10 cellular contexts compared by ENCODE assay signal in the genomic region with DNA sequence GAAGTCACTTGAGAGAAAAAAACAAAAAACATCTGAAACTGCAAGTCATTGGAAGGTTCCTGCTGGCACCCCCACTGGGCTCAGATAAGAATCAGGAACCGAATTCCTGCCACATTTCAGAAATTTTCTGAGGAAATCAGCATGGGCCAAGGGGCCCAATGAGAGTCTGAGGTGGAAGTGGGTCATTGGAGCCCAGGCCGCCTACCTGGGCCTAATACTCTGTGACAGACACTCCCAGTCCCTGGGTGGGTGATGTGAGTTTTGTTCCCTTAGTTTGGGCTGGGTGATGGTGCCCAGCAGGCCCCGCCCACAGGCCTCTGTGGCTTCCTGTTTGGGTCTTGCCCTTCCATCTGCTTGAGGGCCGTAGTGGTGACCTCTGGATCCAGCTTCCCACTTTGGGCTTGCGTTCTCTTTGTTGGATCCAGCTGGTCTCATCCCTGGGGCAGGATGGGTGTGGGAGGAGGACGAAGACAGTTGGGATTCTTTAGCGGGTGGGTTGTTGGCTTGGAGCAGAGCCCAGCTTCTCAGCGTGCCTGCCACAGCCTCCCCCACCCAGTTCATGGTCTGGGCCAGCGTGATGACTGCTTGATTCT. TPM values are rescaled to one million over a fixed set of nuclear protein-coding genes. Genes with fewer than 3 reads are reported as not detected.
DNase-seq lines count a peak whose midpoint lies in the region; ATAC-seq, FAIRE-seq and TF ChIP-seq lines count a peak whose summit lies in the region.
"Had no signal": no experiment of that assay in that cellular context is flagged by ENCODE, and none has a peak within 500 bp of the region (broad histone marks: within the 10 kb centered on the region; RNA-seq: fewer than 3 reads in every experiment).

No MANE protein-coding gene starts in this region.

- H3K4me3 ChIP-seq in cardiac fibroblast (replicated peaks in 1 of 2; ENCODE audit: low read depth in 2 of 2, low read length in 2 of 2) (no peak overlapping the region), mesodermal cell (ENCODE audit: extremely low read depth, insufficient read depth, low read length, poor library complexity, severe bottlenecking) (no peak overlapping the region), transverse colon (no peak overlapping the region), testis (no peak overlapping the region)

- in situ Hi-C loops in transverse colon (cut with MboI; ENCODE audit: low pct_ligation_motif_present in 1 of 4, low pct_unique_long_range_greater_than_20kb in 1 of 4, low sequenced_read_pairs in 3 of 4): loop anchor here in 2 of 4 donors (10.0 to 25.0 kb wide), 2 partner anchors 469 to 477 kb away; no protein-coding TSS in a partner anchor

- TF ChIP-seq CTCF in cardiac fibroblast (IDR thresholded peaks at IDR 0.05; ENCODE audit: low read depth, low read length) (no peak), transverse colon (IDR thresholded peaks at IDR 0.05) (no peak), testis (IDR thresholded peaks at IDR 0.05) (no peak)

- FAIRE-seq in HTR-8/SVneo (lab: Jason Lieb, UNC): peak; percentile 91
- FAIRE-seq: small intestine had no signal

- H3K27ac ChIP-seq in mesodermal cell (ENCODE audit: low read depth, low read length, severe bottlenecking) (peak overlapping the region; percentile 76), transverse colon (peak overlapping the region; percentile 82 to 99 (median 92)), testis (no peak overlapping the region)

- no peaks in the 10 kb centered on the region for H3K27me3 ChIP-seq in transverse colon
- H3K27me3 ChIP-seq in testis: no peaks in the 10 kb centered on the region

- no peak for TF ChIP-seq EP300 in transverse colon (IDR thresholded peaks at IDR 0.05; ENCODE audit: low read depth)

- intact Hi-C loops in transverse colon (cut with DNase I; ENCODE audit: low total_unique reads) (no loop called here), testis (cut with DNase I; ENCODE audit: low total_unique reads) (loop anchor here (10.0 kb wide), 1 partner anchor 467 kb away; no protein-coding TSS in a partner anchor)

- WGBS in mesodermal cell (ENCODE audit: insufficient coverage in 2 of 2), 2 experiments: 65 to 76% methylated on average over 4 of the region's 9 CpGs
- WGBS in transverse colon (ENCODE audit: low coverage in 1 of 2), 2 donors: 55 to 73% methylated on average over 2 to 9 of the region's 9 CpGs
- WGBS in testis, 2 donors: 61 to 80% methylated on average over 7 to 9 of the region's 9 CpGs

- H3K9me3 ChIP-seq in mesodermal cell (ENCODE audit: control insufficient read depth, low read length): no peaks in the 10 kb centered on the region
- no peaks in the 10 kb centered on the region for H3K9me3 ChIP-seq in transverse colon
- no peaks in the 10 kb centered on the region for H3K9me3 ChIP-seq in testis

- ATAC-seq in GM21786 (IDR thresholded peaks at IDR 0.05; ENCODE audit: unreplicated experiment): no peak

- H3K36me3 ChIP-seq in mesodermal cell (ENCODE audit: control insufficient read depth, insufficient read depth, low read length) (peaks cover 3% of the 10 kb centered on the region), transverse colon (no peaks in the 10 kb centered on the region), testis (ENCODE audit: low read depth, missing control alignments) (no peaks in the 10 kb centered on the region)

- H3K4me1 ChIP-seq in mesodermal cell (ENCODE audit: control insufficient read depth, insufficient read depth, low read length, poor library complexity, severe bottlenecking) (peaks cover 48% of the 10 kb centered on the region), transverse colon (peaks cover 10 to 37% (median 23%) of the 10 kb centered on the region in 4 donors), testis (no peaks in the 10 kb centered on the region)

- peak; percentile 71 for DNase-seq in HTR-8/SVneo (ENCODE audit: insufficient read length, low spot score)
- peak; percentile 35 to 74 for DNase-seq in cardiac fibroblast (ENCODE audit: low read depth in 2 of 2)
- DNase-seq in transverse colon: no peak
- DNase-seq in activated T-cell treated with anti-CD3 and anti-CD28 coated beads for 4 hours: no peak
- no peak for DNase-seq in testis
- DNase-seq: activated CD4-positive, alpha-beta memory T cell treated with anti-CD3 and anti-CD28 coated beads, Interleukin-2, amount 10 ng/mL, durations not matched to agents 7 days and 5 days; DMS79 treated with DMSO at 0.1 percent for 48 hours; small intestine had no signal

- TF ChIP-seq POLR2A in transverse colon (IDR thresholded peaks at IDR 0.05) (no peak), testis (IDR thresholded peaks at IDR 0.05) (no peak)

RNA-seq across cellular contexts. Expression of gene PARVA, which starts 40.7 kb away (rescaled TPM):
- polyA plus RNA-seq in mesodermal cell (2013, experiment 1 of 2): 62.0 TPM
- 63.3 TPM for polyA plus RNA-seq in mesodermal cell (2013, experiment 2 of 2)
- 10 to 100 TPM; 34.3 to 82.0 (median 45.1) TPM for total RNA-seq in transverse colon
- 10 to 100 TPM; 18.7 to 23.7 TPM for total RNA-seq in testis
- 23.6 TPM for polyA plus RNA-seq in testis (ENCODE audit: insufficient read depth, low read depth, low replicate concordance)

Comparison
In these comparisons a context has a peak if more than half of its experiments do, and no peak if none do; other contexts are left out.
1. DNase-seq: peak in HTR-8/SVneo (single experiment) and cardiac fibroblast (2 of 2); none in transverse colon (single experiment), activated T-cell treated with anti-CD3 and anti-CD28 coated beads for 4 hours (single experiment) and testis (single experiment).
2. H3K27ac ChIP-seq: peak in mesodermal cell (single experiment) and transverse colon (4 of 4); none in testis (0 of 2).